ENCODE assay signal across 12 cellular contexts in genomic region chr1:164644774-164645634, GRCh38.
DNase-seq lines count a peak whose midpoint lies in the region; ATAC-seq, FAIRE-seq and TF ChIP-seq lines count a peak whose summit lies in the region.
"Had no signal": no experiment of that assay in that cellular context is flagged by ENCODE, and none has a peak within 500 bp of the region (broad histone marks: within the 10 kb centered on the region; RNA-seq: fewer than 3 reads in every experiment).

No MANE protein-coding gene starts in this region.

- peak overlapping the region; percentile 26 for H3K4me2 ChIP-seq in astrocyte (ENCODE audit: low read length)

- H3K27ac ChIP-seq in heart left ventricle (peak overlapping the region in 8 of 12 donors; percentile 1 to 80 (median 23)), astrocyte (ENCODE audit: low read depth, low read length) (no peak overlapping the region)
- no peak overlapping the region for H3K27ac ChIP-seq in CD4-positive, alpha-beta memory T cell (ENCODE audit: low read depth, low read length)
- H3K27ac ChIP-seq: VCaP had no signal

- no peak overlapping the region for H2AFZ ChIP-seq in astrocyte (ENCODE audit: low read depth, low read length)

- H3K9me3 Mint-ChIP-seq in astrocyte (ENCODE audit: unreplicated experiment) (no peaks in the 10 kb centered on the region), endothelial cell (ENCODE audit: unreplicated experiment) (no peaks in the 10 kb centered on the region)
- H3K9me3 Mint-ChIP-seq in CD4-positive, alpha-beta memory T cell: peaks cover 0 to 2% (median 0%) of the 10 kb centered on the region in 8 donors

- H3K4me3 Mint-ChIP-seq in astrocyte (ENCODE audit: unreplicated experiment) (no peak overlapping the region), endothelial cell (ENCODE audit: unreplicated experiment) (no peak overlapping the region)
- H3K4me3 Mint-ChIP-seq in CD4-positive, alpha-beta memory T cell: no peak overlapping the region

- H3K27me3 Mint-ChIP-seq in astrocyte (ENCODE audit: low read depth, unreplicated experiment): no peaks in the 10 kb centered on the region
- peaks cover 1% of the 10 kb centered on the region for H3K27me3 Mint-ChIP-seq in endothelial cell (ENCODE audit: unreplicated experiment)
- no peaks in the 10 kb centered on the region for H3K27me3 Mint-ChIP-seq in CD4-positive, alpha-beta memory T cell

- H3K36me3 Mint-ChIP-seq in astrocyte (ENCODE audit: low read depth, unreplicated experiment) (peaks cover 2% of the 10 kb centered on the region), endothelial cell (ENCODE audit: low read depth, unreplicated experiment) (no peaks in the 10 kb centered on the region)
- no peaks in the 10 kb centered on the region for H3K36me3 Mint-ChIP-seq in CD4-positive, alpha-beta memory T cell

- WGBS in heart left ventricle, 4 donors: 25 to 43% (median 37%) methylated on average over 6 of the region's 6 CpGs

- intact Hi-C loops in heart left ventricle (cut with DNase I) (loop anchor here in 2 of 10 donors (5.0 kb wide), 2 partner anchors 62 to 67 kb away; no protein-coding TSS in a partner anchor), Right ventricle myocardium inferior (cut with DNase I) (loop anchor here (5.0 kb wide), 1 partner anchor 57 kb away; no protein-coding TSS in a partner anchor)
- intact Hi-C loops in CD4-positive, alpha-beta memory T cell (cut with micrococcal nuclease): no loop called here

- H3K27ac Mint-ChIP-seq in astrocyte (ENCODE audit: unreplicated experiment) (no peak overlapping the region), endothelial cell (ENCODE audit: unreplicated experiment) (no peak overlapping the region)
- H3K27ac Mint-ChIP-seq in CD4-positive, alpha-beta memory T cell: no peak overlapping the region

- H3K4me3 ChIP-seq in heart left ventricle: no peak overlapping the region
- H3K4me3 ChIP-seq in astrocyte (ENCODE audit: insufficient read depth, low read depth, low read length): no peak overlapping the region
- H3K4me3 ChIP-seq in CD4-positive, alpha-beta memory T cell (ENCODE audit: low read length in 2 of 2): no peak overlapping the region

- H3K9me3 ChIP-seq in heart left ventricle (no peaks in the 10 kb centered on the region), astrocyte (ENCODE audit: insufficient read depth, low read depth, low read length) (no peaks in the 10 kb centered on the region)
- no peaks in the 10 kb centered on the region for H3K9me3 ChIP-seq in CD4-positive, alpha-beta memory T cell (ENCODE audit: control insufficient read depth in 1 of 2, low read length in 2 of 2)

- H3K4me1 ChIP-seq in heart left ventricle (peaks cover 0 to 89% (median 51%) of the 10 kb centered on the region in 12 donors), astrocyte (ENCODE audit: insufficient read depth, low read length) (peaks cover 18% of the 10 kb centered on the region)
- H3K4me1 ChIP-seq in CD4-positive, alpha-beta memory T cell (ENCODE audit: insufficient read depth, low read length): no peaks in the 10 kb centered on the region

- CTCF ChIA-PET in CD4-positive, alpha-beta memory T cell (lab: Charles Lee; ENCODE audit: partially characterized antibody): no interaction called here

- no peak overlapping the region for H3K9ac ChIP-seq in astrocyte (ENCODE audit: low read length)

- TF ChIP-seq CTCF in heart left ventricle (IDR thresholded peaks at IDR 0.05) (no peak), astrocyte (IDR thresholded peaks at IDR 0.05; ENCODE audit: insufficient read depth, low read depth, low read length) (no peak), endothelial cell (IDR thresholded peaks at IDR 0.05; ENCODE audit: unreplicated experiment) (no peak)

- H3K36me3 ChIP-seq in heart left ventricle: peaks cover 0 to 4% (median 0%) of the 10 kb centered on the region in 9 donors
- H3K36me3 ChIP-seq in astrocyte (ENCODE audit: insufficient read depth, low read length): no peaks in the 10 kb centered on the region
- H3K36me3 ChIP-seq in CD4-positive, alpha-beta memory T cell (ENCODE audit: insufficient read depth, low read length): no peaks in the 10 kb centered on the region

- H3K79me2 ChIP-seq in astrocyte (ENCODE audit: insufficient read depth, low read length): no peaks in the 10 kb centered on the region

- no peak for TF ChIP-seq POLR2A in heart left ventricle (IDR thresholded peaks at IDR 0.05)

- H3K27me3 ChIP-seq in heart left ventricle (no peaks in the 10 kb centered on the region), astrocyte (ENCODE audit: insufficient read depth, low read length) (no peaks in the 10 kb centered on the region)
- no peaks in the 10 kb centered on the region for H3K27me3 ChIP-seq in CD4-positive, alpha-beta memory T cell (ENCODE audit: insufficient read depth, low read length)

- DNase-seq in heart left ventricle: no peak
- DNase-seq in Right ventricle myocardium inferior (ENCODE audit: missing footprints): no peak
- peak; percentile 58 for DNase-seq in astrocyte (ENCODE audit: low read depth)
- DNase-seq in endothelial cell (ENCODE audit: low spot score): no peak
- DNase-seq in CD4-positive, alpha-beta memory T cell: no peak
- DNase-seq in NCI-H187 (lab: John Stamatoyannopoulos, UW): no peak
- DNase-seq: AML-193, hippocampal formation had no signal

- POLR2A ChIA-PET in CD4-positive, alpha-beta memory T cell (lab: Charles Lee; ENCODE audit: partially characterized antibody): no interaction called here

- H4K20me1 ChIP-seq in astrocyte (ENCODE audit: insufficient read depth, low read length): peaks cover 5% of the 10 kb centered on the region

- FAIRE-seq in astrocyte (lab: Jason Lieb, UNC): no peak
- FAIRE-seq in islet of Langerhans (lab: Jason Lieb, UNC): peak; percentile 76
- FAIRE-seq: GM12892 had no signal

- peaks cover 34% of the 10 kb centered on the region for H3K4me1 Mint-ChIP-seq in astrocyte (ENCODE audit: low read depth, unreplicated experiment)
- peaks cover 13% of the 10 kb centered on the region for H3K4me1 Mint-ChIP-seq in endothelial cell (ENCODE audit: unreplicated experiment)
- H3K4me1 Mint-ChIP-seq in CD4-positive, alpha-beta memory T cell: no peaks in the 10 kb centered on the region

- peak in 2 of 4 donors; percentile 13 to 47 for ATAC-seq in heart left ventricle
- no peak for ATAC-seq in Right ventricle myocardium inferior
- no peak for ATAC-seq in HG02852 (IDR thresholded peaks at IDR 0.05; ENCODE audit: unreplicated experiment)

Comparison
In these comparisons a context has a peak if more than half of its experiments do, and no peak if none do; other contexts are left out.
1. H3K27ac ChIP-seq: peak in heart left ventricle (8 of 12); none in astrocyte (single experiment) and CD4-positive, alpha-beta memory T cell (single experiment).